ENCODE assay signal across 10 cellular contexts in genomic region chr9:114958021-114958846, GRCh38. TPM values are rescaled to one million over a fixed set of nuclear protein-coding genes. Genes with fewer than 3 reads are reported as not detected.
DNase-seq lines count a peak whose midpoint lies in the region; ATAC-seq and TF ChIP-seq lines count a peak whose summit lies in the region.
"Had no signal": no experiment of that assay in that cellular context is flagged by ENCODE, and none has a peak within 500 bp of the region (broad histone marks: within the 10 kb centered on the region; RNA-seq: fewer than 3 reads in every experiment).

No MANE protein-coding gene starts in this region.

- CTCF ChIA-PET in CD8-positive, alpha-beta T cell (lab: Charles Lee): no interaction called here
- CTCF ChIA-PET in Caco-2 (lab: Charles Lee): no interaction called here

- H3K27me3 ChIP-seq in CD8-positive, alpha-beta T cell (ENCODE audit: insufficient read depth, low read length): no peaks in the 10 kb centered on the region
- no peaks in the 10 kb centered on the region for H3K27me3 ChIP-seq in effector memory CD4-positive, alpha-beta T cell (replicated peaks; ENCODE audit: control insufficient read depth, insufficient read depth, low read length, poor library complexity, severe bottlenecking)
- H3K27me3 ChIP-seq in Caco-2 (replicated peaks; ENCODE audit: control insufficient read depth, insufficient read depth, low read length): no peaks in the 10 kb centered on the region

- no TSS peak for BruUV-seq in Caco-2 (replicated peaks; lab: Mats Ljungman, UMichigan)

- ATAC-seq in CD8-positive, alpha-beta T cell: peak; percentile 29
- ATAC-seq in HG02763 (IDR thresholded peaks at IDR 0.05; ENCODE audit: unreplicated experiment) (no peak), HG02642 (IDR thresholded peaks at IDR 0.05; ENCODE audit: poor library complexity, unreplicated experiment) (no peak)

- TF ChIP-seq CTCF in CD8-positive, alpha-beta T cell (IDR thresholded peaks at IDR 0.05): no peak
- no peak for TF ChIP-seq CTCF in Caco-2 (IDR thresholded peaks at IDR 0.05; ENCODE audit: insufficient read depth in 1 of 2, low read depth in 1 of 2, low read length in 1 of 2, severe bottlenecking in 1 of 2, unreplicated experiment in 1 of 2)

- POLR2A ChIA-PET in CD8-positive, alpha-beta T cell (lab: Charles Lee): no interaction called here
- POLR2A ChIA-PET in Caco-2 (lab: Charles Lee): no interaction called here

- DNase-seq in CD8-positive, alpha-beta T cell: peak in 1 of 7 experiments; percentile 49
- peak; percentile 77 for DNase-seq in T-helper 2 cell treated with Interferon-gamma antibody and Interleukin-4, amounts not matched to agents 5 μg/mL and 100 μg/mL, for 36 hours (ENCODE audit: low spot score)
- DNase-seq in effector memory CD4-positive, alpha-beta T cell: no peak
- peak; percentile 2 to 32 for DNase-seq in stimulated activated CD4-positive, alpha-beta T cell treated with anti-CD3 and anti-CD28 coated beads, Interleukin-15, amount 100 ng/mL, for 1 hour (ENCODE audit: low read depth in 1 of 2, low spot score in 1 of 2)
- DNase-seq in SHP77 (lab: John Stamatoyannopoulos, UW): no peak
- no peak for DNase-seq in Caco-2

- peaks cover 6% of the 10 kb centered on the region for H3K4me1 ChIP-seq in CD8-positive, alpha-beta T cell (ENCODE audit: insufficient read depth, low read length)
- H3K4me1 ChIP-seq in effector memory CD4-positive, alpha-beta T cell (ENCODE audit: control insufficient read depth, insufficient read depth, low read length, poor library complexity, severe bottlenecking): peaks cover 11% of the 10 kb centered on the region
- H3K4me1 ChIP-seq in Caco-2: no peaks in the 10 kb centered on the region

- H3K36me3 Mint-ChIP-seq in CD8-positive, alpha-beta T cell: peaks cover 16% of the 10 kb centered on the region
- H3K36me3 Mint-ChIP-seq in T-helper 2 cell treated with Interferon-gamma antibody and Interleukin-4, amounts not matched to agents 5 μg/mL and 100 μg/mL, for 36 hours (ENCODE audit: low read depth): peaks cover 26% of the 10 kb centered on the region
- H3K36me3 Mint-ChIP-seq in Caco-2 (ENCODE audit: insufficient read depth, unreplicated experiment): no peaks in the 10 kb centered on the region

- H3K4me3 Mint-ChIP-seq in CD8-positive, alpha-beta T cell: peak overlapping the region; percentile 75
- peak overlapping the region; percentile 85 for H3K4me3 Mint-ChIP-seq in T-helper 2 cell treated with Interferon-gamma antibody and Interleukin-4, amounts not matched to agents 5 μg/mL and 100 μg/mL, for 36 hours
- H3K4me3 Mint-ChIP-seq in Caco-2 (ENCODE audit: unreplicated experiment): no peak overlapping the region

- H3K27me3 Mint-ChIP-seq in CD8-positive, alpha-beta T cell (ENCODE audit: low read depth): no peaks in the 10 kb centered on the region
- H3K27me3 Mint-ChIP-seq in T-helper 2 cell treated with Interferon-gamma antibody and Interleukin-4, amounts not matched to agents 5 μg/mL and 100 μg/mL, for 36 hours (ENCODE audit: low read depth): peaks cover 4% of the 10 kb centered on the region
- H3K27me3 Mint-ChIP-seq in Caco-2 (ENCODE audit: insufficient read depth, unreplicated experiment): peaks cover 7% of the 10 kb centered on the region

- peaks cover 17% of the 10 kb centered on the region for H3K4me1 Mint-ChIP-seq in CD8-positive, alpha-beta T cell (ENCODE audit: low read depth)
- H3K4me1 Mint-ChIP-seq in T-helper 2 cell treated with Interferon-gamma antibody and Interleukin-4, amounts not matched to agents 5 μg/mL and 100 μg/mL, for 36 hours (ENCODE audit: low read depth): peaks cover 31% of the 10 kb centered on the region
- H3K4me1 Mint-ChIP-seq in Caco-2 (ENCODE audit: low read depth, unreplicated experiment): no peaks in the 10 kb centered on the region

- H3K36me3 ChIP-seq in CD8-positive, alpha-beta T cell (ENCODE audit: insufficient read depth, low read length): no peaks in the 10 kb centered on the region
- no peaks in the 10 kb centered on the region for H3K36me3 ChIP-seq in effector memory CD4-positive, alpha-beta T cell (ENCODE audit: control insufficient read depth, insufficient read depth, low read length)
- no peaks in the 10 kb centered on the region for H3K36me3 ChIP-seq in Caco-2 (ENCODE audit: control insufficient read depth, insufficient read depth, low read length)

- H3K27ac ChIP-seq in CD8-positive, alpha-beta T cell (ENCODE audit: low read depth, low read length): no peak overlapping the region
- H3K27ac ChIP-seq in effector memory CD4-positive, alpha-beta T cell (ENCODE audit: insufficient read depth, low read length, poor library complexity, severe bottlenecking): no peak overlapping the region

- H3K9me3 ChIP-seq in CD8-positive, alpha-beta T cell (ENCODE audit: low read length): peaks cover 5% of the 10 kb centered on the region
- H3K9me3 ChIP-seq in effector memory CD4-positive, alpha-beta T cell (ENCODE audit: control insufficient read depth, low read length): no peaks in the 10 kb centered on the region
- H3K9me3 ChIP-seq in Caco-2: no peaks in the 10 kb centered on the region; the same call in 1 of the 2 replicates

- H3K9me3 Mint-ChIP-seq in CD8-positive, alpha-beta T cell: peaks cover 28% of the 10 kb centered on the region
- H3K9me3 Mint-ChIP-seq in T-helper 2 cell treated with Interferon-gamma antibody and Interleukin-4, amounts not matched to agents 5 μg/mL and 100 μg/mL, for 36 hours: peaks cover 43% of the 10 kb centered on the region
- peaks cover 43% of the 10 kb centered on the region for H3K9me3 Mint-ChIP-seq in Caco-2 (ENCODE audit: unreplicated experiment)

- H3K27ac Mint-ChIP-seq in CD8-positive, alpha-beta T cell: peak overlapping the region; percentile 75
- H3K27ac Mint-ChIP-seq in T-helper 2 cell treated with Interferon-gamma antibody and Interleukin-4, amounts not matched to agents 5 μg/mL and 100 μg/mL, for 36 hours: peak overlapping the region; percentile 93
- no peak overlapping the region for H3K27ac Mint-ChIP-seq in Caco-2 (ENCODE audit: unreplicated experiment)

- intact Hi-C loops in CD8-positive, alpha-beta T cell (cut with DNase I, micrococcal nuclease): no loop called here
- intact Hi-C loops in Caco-2 (cut with micrococcal nuclease; ENCODE audit: unreplicated experiment): loop anchor here (10.0 kb wide), 1 partner anchor 237 kb away; no protein-coding TSS in a partner anchor

- H3K4me3 ChIP-seq in CD8-positive, alpha-beta T cell (ENCODE audit: low read depth, low read length): peak overlapping the region; percentile 13
- H3K4me3 ChIP-seq in effector memory CD4-positive, alpha-beta T cell (ENCODE audit: insufficient read depth, low read depth, low read length, poor library complexity, severe bottlenecking): peak overlapping the region; percentile 40
- no peak overlapping the region for H3K4me3 ChIP-seq in Caco-2 (ENCODE audit: low read depth, low read length)

RNA-seq across cellular contexts. Expression of gene TNFSF8, which starts 27.8 kb away (rescaled TPM):
- total RNA-seq in CD8-positive, alpha-beta T cell: 10 to 100 TPM; 47.7 to 49.3 TPM
- total RNA-seq in Caco-2 (2022): 0.20 TPM in 1 of 2 replicates, not detected in the other
- total RNA-seq: astrocyte, myocyte had no signal

Comparison
In these comparisons a context has a peak if more than half of its experiments do, and no peak if none do; other contexts are left out.
1. DNase-seq: peak in T-helper 2 cell treated with Interferon-gamma antibody and Interleukin-4, amounts not matched to agents 5 μg/mL and 100 μg/mL, for 36 hours (single experiment) and stimulated activated CD4-positive, alpha-beta T cell treated with anti-CD3 and anti-CD28 coated beads, Interleukin-15, amount 100 ng/mL, for 1 hour (2 of 2); none in effector memory CD4-positive, alpha-beta T cell (0 of 3), SHP77 (0 of 2) and Caco-2 (0 of 2).
2. RNA of gene TNFSF8, which starts 27.8 kb away (total RNA-seq): 47.7 to 49.3 TPM in CD8-positive, alpha-beta T cell; 0.20 TPM in Caco-2; every median in the first group is over 10 times any median in the second.